8 cellular contexts compared by ENCODE assay signal in the genomic region with DNA sequence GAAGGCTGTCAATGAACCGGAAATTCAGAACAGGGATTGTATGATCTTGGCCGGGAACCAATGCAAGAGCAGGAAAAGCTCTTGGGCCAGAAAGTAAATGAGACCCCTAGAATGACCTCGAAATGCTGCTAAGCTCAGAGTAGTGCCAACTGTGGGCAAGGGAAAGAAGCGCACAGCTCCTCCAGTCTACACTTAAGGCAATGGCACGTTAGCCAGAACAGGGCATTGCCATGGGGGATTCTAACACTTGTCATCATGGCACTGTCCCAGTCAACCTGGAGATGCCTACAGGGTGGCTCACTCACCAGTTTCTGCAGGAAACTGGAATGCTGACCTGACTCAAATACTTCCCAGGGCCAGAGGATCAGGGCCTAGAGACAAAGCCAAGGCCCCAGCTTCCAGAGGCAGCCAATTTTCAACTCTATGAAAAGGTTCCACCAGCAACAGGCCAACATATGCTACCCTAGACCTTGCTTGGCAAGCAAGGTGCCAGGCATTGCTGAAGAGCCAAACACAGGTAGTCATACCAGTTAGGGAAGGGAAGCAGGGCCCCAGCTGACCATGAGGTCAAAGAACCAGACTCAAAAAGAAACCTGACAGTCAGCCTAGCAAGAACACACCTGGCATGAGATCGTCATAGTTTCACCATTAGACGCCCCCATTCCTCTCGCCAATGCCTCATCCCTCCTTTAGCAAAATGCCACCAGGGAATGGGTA. TPM values are rescaled to one million over a fixed set of nuclear protein-coding genes. Genes with fewer than 3 reads are reported as not detected.
A peak's percentile ranks its signal among the peaks of the same experiment; 100 is the strongest.
DNase-seq lines count a peak whose midpoint lies in the region; ATAC-seq lines count a peak whose summit lies in the region.

No MANE protein-coding gene starts in this region.

- peaks cover 21% of the 10 kb centered on the region for H3K36me3 Mint-ChIP-seq in memory B cell

- peak; percentile 43 for ATAC-seq in GM21576 (IDR thresholded peaks at IDR 0.05; ENCODE audit: unreplicated experiment)
- ATAC-seq in memory B cell (ENCODE audit: low read depth) = peak; percentile 38
- no peak for ATAC-seq in HG03520 (IDR thresholded peaks at IDR 0.05; ENCODE audit: unreplicated experiment)

- peaks cover 57% of the 10 kb centered on the region for H3K4me1 Mint-ChIP-seq in memory B cell

- H3K27ac Mint-ChIP-seq in memory B cell = peak overlapping the region; percentile 83

- peaks cover 4% of the 10 kb centered on the region for H3K9me3 Mint-ChIP-seq in memory B cell

- DNase-seq in ELR (ENCODE audit: low read depth) = peak; percentile 56
- DNase-seq in RPMI7951 (ENCODE audit: low read depth) = peak; percentile 32
- DNase-seq in memory B cell (ENCODE audit: low spot score in 2 of 2) = no peak
- no peak for DNase-seq in AG08395 (ENCODE audit: low spot score)
- no peak for DNase-seq in hepatic stellate cell (ENCODE audit: low spot score)
- no peak for DNase-seq in globus pallidus (ENCODE audit: low spot score)

- H3K4me3 Mint-ChIP-seq in memory B cell = peak overlapping the region; percentile 78

- H3K27me3 Mint-ChIP-seq in memory B cell = no peaks in the 10 kb centered on the region

RNA-seq across cellular contexts. Expression of a gene that starts 34.9 kb away (rescaled TPM):
- 19.8 and 23.4 TPM in 2 replicates for total RNA-seq in RPMI7951 (2014; rRNA removed; shearing (Covaris generic))

Comparison
In these comparisons a context has a peak if more than half of its experiments do, and no peak if none do; other contexts are left out.
1. DNase-seq: peak in ELR (single experiment) and RPMI7951 (single experiment); none in memory B cell (0 of 2), AG08395 (single experiment), hepatic stellate cell (single experiment) and globus pallidus (single experiment).